Comparison of ENCODE assay signal across 9 cellular contexts in genomic region chr20:36346256-36346655, GRCh38.
"Had no signal": no experiment of that assay in that cellular context is flagged by ENCODE, and none has a peak within 500 bp of the region (broad histone marks: within the 10 kb centered on the region; RNA-seq: fewer than 3 reads in every experiment).

No MANE protein-coding gene starts in this region.

- H2AFZ ChIP-seq: GM23248 had no signal

- H3K4me3 Mint-ChIP-seq: H9, IgD-negative memory B cell had no signal

- ATAC-seq: HepG2 had no signal

- H3K27ac Mint-ChIP-seq: H9, IgD-negative memory B cell had no signal

- H3K9ac ChIP-seq: GM23248, KMS-11 had no signal

- H3K4me3 ChIP-seq: GM23248 had no signal

- H3K4me2 ChIP-seq: KMS-11 had no signal

- H3K9me3 Mint-ChIP-seq: H9 had no signal

- H3K27ac ChIP-seq: GM23248, HL-60, KMS-11 had no signal

- DNase-seq: GM23248, GOT3, H9, HCEC 1CT, KBM-7 had no signal
